ENCODE assay signal across 1 cellular context in the genomic region with DNA sequence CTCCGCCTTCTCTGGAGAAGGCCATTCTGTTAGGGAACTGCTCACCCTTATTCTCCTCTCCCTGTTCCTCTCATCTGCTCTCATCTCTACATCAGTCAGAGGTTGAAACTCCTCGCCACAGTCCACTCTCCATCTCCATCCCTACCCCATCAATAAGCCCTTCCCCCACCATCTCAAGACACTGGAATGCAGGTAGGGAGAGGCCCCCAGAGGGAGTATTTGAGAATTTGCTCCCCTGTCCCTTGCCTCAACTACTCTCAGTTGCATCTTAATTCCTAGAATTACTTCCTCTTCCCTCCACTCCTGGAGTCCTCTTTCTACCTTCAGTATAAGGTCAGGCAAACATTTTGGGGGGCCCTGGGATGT.
TF ChIP-seq lines count a peak whose summit lies in the region.

No MANE protein-coding gene starts in this region.

TF ChIP-seq in endothelial cell of umbilical vein, 7 proteins besides CTCF, POLR2A, EP300 and RAD21:
- peak; percentile 9 for TF ChIP-seq EZH2 (IDR thresholded peaks at IDR 0.05; ENCODE audit: borderline replicate concordance, low read depth, low read length, severe bottlenecking)
- TF ChIP-seq POLR2AphosphoS5 (IDR thresholded peaks at IDR 0.05; ENCODE audit: insufficient read depth, low read depth, low read length), result no peak
